Comparison of ENCODE assay signal across 9 cellular contexts in the genomic region with DNA sequence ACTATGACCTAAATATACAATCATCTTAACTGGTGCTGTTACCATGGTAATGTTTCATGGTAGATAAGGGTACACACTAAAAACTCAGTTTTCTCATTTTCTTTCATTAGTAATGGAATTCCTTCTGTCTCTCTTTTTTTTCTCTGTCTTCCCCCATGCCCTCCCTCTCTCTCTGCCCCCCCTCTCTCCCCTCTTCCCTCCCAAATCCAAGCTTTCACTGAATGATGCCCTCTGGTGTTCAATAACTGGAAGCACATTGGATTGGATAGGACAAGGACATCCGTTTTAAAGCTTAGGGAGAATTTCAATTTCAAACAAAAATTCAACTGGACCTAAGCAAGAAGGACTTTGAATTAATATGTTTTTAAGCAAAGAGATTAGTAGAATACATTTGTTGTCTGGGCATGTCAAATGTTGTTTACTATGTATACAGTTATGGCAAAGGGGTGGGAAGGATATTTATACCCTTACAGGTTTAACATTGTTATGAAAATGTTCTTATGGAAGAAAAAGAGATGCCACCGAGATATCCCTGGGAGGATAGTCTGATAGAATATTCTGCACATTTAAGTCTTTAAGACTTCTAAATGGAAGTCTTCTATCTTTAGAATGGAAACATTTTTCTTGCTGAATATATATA. TPM values are rescaled to one million over a fixed set of nuclear protein-coding genes. Genes with fewer than 3 reads are reported as not detected.
DNase-seq lines count a peak whose midpoint lies in the region; ATAC-seq and TF ChIP-seq lines count a peak whose summit lies in the region.
"Had no signal": no experiment of that assay in that cellular context is flagged by ENCODE, and none has a peak within 500 bp of the region (broad histone marks: within the 10 kb centered on the region; RNA-seq: fewer than 3 reads in every experiment).

No MANE protein-coding gene starts in this region.

- intact Hi-C loops in activated CD4-positive, alpha-beta T cell treated with anti-CD3 and anti-CD28 coated beads, Interleukin-2, amount 10 ng/mL, durations not matched to agents 24 days and 14 days (cut with micrococcal nuclease): no loop called here

- in situ Hi-C loops in astrocyte of the cerebellum (cut with HindIII; ENCODE audit: low sequenced_read_pairs): no loop called here

- peak; percentile 74 for TF ChIP-seq CTCF in LNCAP (IDR thresholded peaks at IDR 0.05)
- peak; percentile 47 for TF ChIP-seq CTCF in astrocyte of the cerebellum (IDR thresholded peaks at IDR 0.05; ENCODE audit: low read depth, low read length, missing control alignments)

- H2AK5ac ChIP-seq in mesenchymal stem cell (ENCODE audit: low read length, severe bottlenecking): no peak overlapping the region

- H3K4me1 ChIP-seq in mesenchymal stem cell (ENCODE audit: control insufficient read depth, insufficient read depth, low read depth, low read length): peaks cover 19% of the 10 kb centered on the region

- no peak overlapping the region for H3K18ac ChIP-seq in mesenchymal stem cell (ENCODE audit: low read depth in 1 of 2, low read length in 2 of 2)

- H3K27ac ChIP-seq in mesenchymal stem cell (ENCODE audit: low read length, poor library complexity, severe bottlenecking): no peak overlapping the region

- H2BK15ac ChIP-seq in mesenchymal stem cell (ENCODE audit: low read depth, poor library complexity, severe bottlenecking): no peak overlapping the region

- peaks cover 24% of the 10 kb centered on the region for H3K27me3 Mint-ChIP-seq in activated CD4-positive, alpha-beta T cell treated with anti-CD3 and anti-CD28 coated beads, Interleukin-2, amount 10 ng/mL, durations not matched to agents 24 days and 14 days
- H3K27me3 Mint-ChIP-seq in activated T-cell treated with anti-CD3 and anti-CD28 coated beads, Interleukin-2, amount 50 U/mL, for 4 hours (ENCODE audit: low read depth): peaks cover 16% of the 10 kb centered on the region

- no peaks in the 10 kb centered on the region for H3K79me1 ChIP-seq in mesenchymal stem cell (replicated peaks; ENCODE audit: low read length, poor library complexity, severe bottlenecking)

- H3K4me3 Mint-ChIP-seq in activated CD4-positive, alpha-beta T cell treated with anti-CD3 and anti-CD28 coated beads, Interleukin-2, amount 10 ng/mL, durations not matched to agents 24 days and 14 days: no peak overlapping the region
- no peak overlapping the region for H3K4me3 Mint-ChIP-seq in activated T-cell treated with anti-CD3 and anti-CD28 coated beads, Interleukin-2, amount 50 U/mL, for 4 hours

- 45% methylated on average over 1 of the region's 2 CpGs for WGBS in mesenchymal stem cell

- H2BK120ac ChIP-seq in mesenchymal stem cell (ENCODE audit: low read depth, low read length): no peak overlapping the region

- no peak overlapping the region for H3K4ac ChIP-seq in mesenchymal stem cell (ENCODE audit: low read depth in 1 of 2, low read length in 2 of 2)

- no peak for ATAC-seq in activated T-cell treated with anti-CD3 and anti-CD28 coated beads, Interleukin-2, amount 50 U/mL, for 4 hours

- H3K27me3 ChIP-seq in mesenchymal stem cell (ENCODE audit: control insufficient read depth in 1 of 2, insufficient read depth in 1 of 2, low read length in 2 of 2): peaks cover 30 to 40% of the 10 kb centered on the region in 2 experiments

- H3K4me1 Mint-ChIP-seq in activated CD4-positive, alpha-beta T cell treated with anti-CD3 and anti-CD28 coated beads, Interleukin-2, amount 10 ng/mL, durations not matched to agents 24 days and 14 days: no peaks in the 10 kb centered on the region
- H3K4me1 Mint-ChIP-seq in activated T-cell treated with anti-CD3 and anti-CD28 coated beads, Interleukin-2, amount 50 U/mL, for 4 hours (ENCODE audit: low read depth): no peaks in the 10 kb centered on the region

- H3K23ac ChIP-seq in mesenchymal stem cell (ENCODE audit: low read length in 2 of 2): no peak overlapping the region

- no peak overlapping the region for H2BK5ac ChIP-seq in mesenchymal stem cell (ENCODE audit: low read depth, low read length, poor library complexity, severe bottlenecking)

- no peak overlapping the region for H3K9ac ChIP-seq in mesenchymal stem cell (ENCODE audit: low read length)

- H3K14ac ChIP-seq in mesenchymal stem cell (ENCODE audit: low read length in 2 of 2): no peak overlapping the region

- no peak overlapping the region for H3K27ac Mint-ChIP-seq in activated CD4-positive, alpha-beta T cell treated with anti-CD3 and anti-CD28 coated beads, Interleukin-2, amount 10 ng/mL, durations not matched to agents 24 days and 14 days

- DNase-seq in EH (ENCODE audit: low read depth): peak; percentile 32
- no peak for DNase-seq in astrocyte of the cerebellum (ENCODE audit: low read depth)
- DNase-seq in mesenchymal stem cell: peak; percentile 63
- no peak for DNase-seq in hippocampal formation (lab: John Stamatoyannopoulos, UW)
- DNase-seq in activated CD4-positive, alpha-beta T cell treated with anti-CD3 and anti-CD28 coated beads, Interleukin-2, amount 10 ng/mL, durations not matched to agents 24 days and 14 days: no peak
- DNase-seq in activated T-cell treated with anti-CD3 and anti-CD28 coated beads, Interleukin-2, amount 50 U/mL, for 4 hours: no peak
- no peak for DNase-seq in SKM-1 (lab: John Stamatoyannopoulos, UW; ENCODE audit: unreplicated experiment)
- DNase-seq: NCI-H446 treated with DMSO at 0.1 percent for 48 hours had no signal

- no peak overlapping the region for H3K4me2 ChIP-seq in mesenchymal stem cell (ENCODE audit: low read length, poor library complexity, severe bottlenecking)

- H2AFZ ChIP-seq in mesenchymal stem cell (ENCODE audit: low read depth, low read length): no peak overlapping the region

- no peaks in the 10 kb centered on the region for H3K9me3 Mint-ChIP-seq in activated CD4-positive, alpha-beta T cell treated with anti-CD3 and anti-CD28 coated beads, Interleukin-2, amount 10 ng/mL, durations not matched to agents 24 days and 14 days
- peaks cover 4% of the 10 kb centered on the region for H3K9me3 Mint-ChIP-seq in activated T-cell treated with anti-CD3 and anti-CD28 coated beads, Interleukin-2, amount 50 U/mL, for 4 hours

- no peaks in the 10 kb centered on the region for H3K36me3 Mint-ChIP-seq in activated CD4-positive, alpha-beta T cell treated with anti-CD3 and anti-CD28 coated beads, Interleukin-2, amount 10 ng/mL, durations not matched to agents 24 days and 14 days (ENCODE audit: low read depth)
- no peaks in the 10 kb centered on the region for H3K36me3 Mint-ChIP-seq in activated T-cell treated with anti-CD3 and anti-CD28 coated beads, Interleukin-2, amount 50 U/mL, for 4 hours (ENCODE audit: insufficient read depth)

- H3K9me3 ChIP-seq in mesenchymal stem cell (ENCODE audit: control insufficient read depth, low read length): no peaks in the 10 kb centered on the region

- H3K4me3 ChIP-seq in astrocyte of the cerebellum (ENCODE audit: low read depth, low read length): no peak overlapping the region
- no peak overlapping the region for H3K4me3 ChIP-seq in mesenchymal stem cell (ENCODE audit: insufficient read depth in 1 of 2, low read depth in 1 of 2, low read length in 2 of 2)

- H4K91ac ChIP-seq in mesenchymal stem cell (ENCODE audit: low read length): no peak overlapping the region

- no peaks in the 10 kb centered on the region for H3K36me3 ChIP-seq in mesenchymal stem cell (ENCODE audit: control insufficient read depth in 1 of 2, insufficient read depth in 2 of 2, low read depth in 1 of 2, low read length in 2 of 2)

- H2BK12ac ChIP-seq in mesenchymal stem cell (ENCODE audit: low read length in 2 of 2): no peak overlapping the region

- no peak overlapping the region for H4K8ac ChIP-seq in mesenchymal stem cell (ENCODE audit: low read length)

RNA-seq across cellular contexts. Expression of a gene that starts 6.1 kb away (rescaled TPM):
- polyA plus RNA-seq in mesenchymal stem cell (2013, experiment 1 of 2): 36.0 TPM
- 35.0 TPM for polyA plus RNA-seq in mesenchymal stem cell (2013, experiment 2 of 2)
- total RNA-seq in activated CD4-positive, alpha-beta T cell treated with anti-CD3 and anti-CD28 coated beads, Interleukin-2, amount 10 ng/mL, durations not matched to agents 24 days and 14 days: not detected in 2 replicates
- under 1 TPM in 1 of 3 donors, not detected in 2; 0.22 TPM for total RNA-seq in activated T-cell treated with anti-CD3 and anti-CD28 coated beads, Interleukin-2, amount 50 U/mL, for 4 hours

Comparison
In these comparisons a context has a peak if more than half of its experiments do, and no peak if none do; other contexts are left out.
1. DNase-seq: peak in EH (single experiment) and mesenchymal stem cell (single experiment); none in astrocyte of the cerebellum (single experiment), hippocampal formation (0 of 2), activated CD4-positive, alpha-beta T cell treated with anti-CD3 and anti-CD28 coated beads, Interleukin-2, amount 10 ng/mL, durations not matched to agents 24 days and 14 days (single experiment), activated T-cell treated with anti-CD3 and anti-CD28 coated beads, Interleukin-2, amount 50 U/mL, for 4 hours (single experiment) and SKM-1 (single experiment).